8 cellular contexts compared by ENCODE assay signal in genomic region chr15:58551764-58552504, GRCh38.
DNase-seq lines count a peak whose midpoint lies in the region; ATAC-seq and TF ChIP-seq lines count a peak whose summit lies in the region.

No MANE protein-coding gene starts in this region.

- no peaks in the 10 kb centered on the region for H3K36me3 ChIP-seq in kidney epithelial cell (ENCODE audit: control insufficient read depth, insufficient read depth, low read length)

- peak overlapping the region; percentile 91 for H3K27ac Mint-ChIP-seq in activated CD4-positive, alpha-beta T cell treated with anti-CD3 and anti-CD28 coated beads, Interleukin-2, amount 10 ng/mL, durations not matched to agents 24 days and 14 days

- intact Hi-C loops in activated CD4-positive, alpha-beta T cell treated with anti-CD3 and anti-CD28 coated beads, Interleukin-2, amount 10 ng/mL, durations not matched to agents 24 days and 14 days (cut with micrococcal nuclease) = no loop called here

- H3K4me3 Mint-ChIP-seq in activated CD4-positive, alpha-beta T cell treated with anti-CD3 and anti-CD28 coated beads, Interleukin-2, amount 10 ng/mL, durations not matched to agents 24 days and 14 days = peak overlapping the region; percentile 13

- H3K27me3 ChIP-seq in kidney epithelial cell (ENCODE audit: control insufficient read depth, insufficient read depth, low read length) = no peaks in the 10 kb centered on the region

- H3K27me3 Mint-ChIP-seq in activated CD4-positive, alpha-beta T cell treated with anti-CD3 and anti-CD28 coated beads, Interleukin-2, amount 10 ng/mL, durations not matched to agents 24 days and 14 days = no peaks in the 10 kb centered on the region

- TF ChIP-seq CTCF in astrocyte of the spinal cord (IDR thresholded peaks at IDR 0.05; ENCODE audit: low read depth, low read length) (no peak), kidney epithelial cell (IDR thresholded peaks at IDR 0.05; ENCODE audit: insufficient read depth, low read length, poor library complexity, severe bottlenecking) (no peak)

- DNase-seq in activated CD4-positive, alpha-beta T cell treated with anti-CD3 and anti-CD28 coated beads, Interleukin-2, amount 10 ng/mL, durations not matched to agents 24 days and 14 days = no peak
- no peak for DNase-seq in activated CD4-positive, alpha-beta T cell treated with anti-CD3 and anti-CD28 coated beads, Interleukin-2, amount 50 U/mL, for 4 hours
- DNase-seq in astrocyte of the spinal cord (ENCODE audit: low read depth, low spot score) (peak; percentile 95), kidney epithelial cell (ENCODE audit: low read depth) (peak; percentile 89), NCI-H1092 (lab: John Stamatoyannopoulos, UW) (no peak)
- DNase-seq in stimulated activated CD4-positive, alpha-beta T cell treated with anti-CD3 and anti-CD28 coated beads, Interleukin-4, amount 100 ng/mL, for 24 hours = no peak

- H3K4me1 Mint-ChIP-seq in activated CD4-positive, alpha-beta T cell treated with anti-CD3 and anti-CD28 coated beads, Interleukin-2, amount 10 ng/mL, durations not matched to agents 24 days and 14 days = peaks cover 41% of the 10 kb centered on the region

- H3K36me3 Mint-ChIP-seq in activated CD4-positive, alpha-beta T cell treated with anti-CD3 and anti-CD28 coated beads, Interleukin-2, amount 10 ng/mL, durations not matched to agents 24 days and 14 days (ENCODE audit: low read depth) = peaks cover 6% of the 10 kb centered on the region

- H3K27ac ChIP-seq in temporal lobe (ENCODE audit: low read depth, low read length) = peak overlapping the region; percentile 54

- in situ Hi-C loops in astrocyte of the spinal cord (cut with HindIII; ENCODE audit: low sequenced_read_pairs) = no loop called here

- H3K4me3 ChIP-seq in astrocyte of the spinal cord (ENCODE audit: low read depth, low read length) (peak overlapping the region; percentile 5), kidney epithelial cell (ENCODE audit: low read depth, low read length) (no peak overlapping the region)

- H3K9me3 Mint-ChIP-seq in activated CD4-positive, alpha-beta T cell treated with anti-CD3 and anti-CD28 coated beads, Interleukin-2, amount 10 ng/mL, durations not matched to agents 24 days and 14 days = peaks cover 2% of the 10 kb centered on the region

- no peak for ATAC-seq in HG03432 (IDR thresholded peaks at IDR 0.05; ENCODE audit: unreplicated experiment)

Comparison
In these comparisons a context has a peak if more than half of its experiments do, and no peak if none do; other contexts are left out.
1. DNase-seq: peak in astrocyte of the spinal cord (single experiment) and kidney epithelial cell (single experiment); none in activated CD4-positive, alpha-beta T cell treated with anti-CD3 and anti-CD28 coated beads, Interleukin-2, amount 10 ng/mL, durations not matched to agents 24 days and 14 days (single experiment), activated CD4-positive, alpha-beta T cell treated with anti-CD3 and anti-CD28 coated beads, Interleukin-2, amount 50 U/mL, for 4 hours (0 of 2), NCI-H1092 (single experiment) and stimulated activated CD4-positive, alpha-beta T cell treated with anti-CD3 and anti-CD28 coated beads, Interleukin-4, amount 100 ng/mL, for 24 hours (single experiment).